Comparison of ENCODE assay signal across 3 cellular contexts in genomic region chr5:842402-843221, GRCh38. TPM values are rescaled to one million over a fixed set of nuclear protein-coding genes. Genes with fewer than 3 reads are reported as not detected.
"Had no signal": no experiment of that assay in that cellular context is flagged by ENCODE, and none has a peak within 500 bp of the region (broad histone marks: within the 10 kb centered on the region; RNA-seq: fewer than 3 reads in every experiment).

No MANE protein-coding gene starts in this region.

RNA-seq across cellular contexts. Expression of gene ZDHHC11B, which starts 58.1 kb away (rescaled TPM):
- total RNA-seq: fibroblast of villous mesenchyme, lung microvascular endothelial cell, SJSA1 had no signal
